ENCODE assay signal across 26 cellular contexts in genomic region chr13:90919153-90919552, GRCh38.
A peak's percentile ranks its signal among the peaks of the same experiment; 100 is the strongest.
DNase-seq lines count a peak whose midpoint lies in the region; ATAC-seq and TF ChIP-seq lines count a peak whose summit lies in the region.
"Had no signal": no experiment of that assay in that cellular context is flagged by ENCODE, and none has a peak within 500 bp of the region (broad histone marks: within the 10 kb centered on the region; RNA-seq: fewer than 3 reads in every experiment).

No MANE protein-coding gene starts in this region.

- H3K4me1 Mint-ChIP-seq in neural progenitor cell = peaks cover 4% of the 10 kb centered on the region
- no peaks in the 10 kb centered on the region for H3K4me1 Mint-ChIP-seq in activated CD8-positive, alpha-beta T cell treated with anti-CD3 and anti-CD28 coated beads, Interleukin-2, amount 10 ng/mL, durations not matched to agents 7 days and 5 days (ENCODE audit: low read depth)
- no peaks in the 10 kb centered on the region for H3K4me1 Mint-ChIP-seq in activated CD4-positive, alpha-beta T cell treated with anti-CD3 and anti-CD28 coated beads, Interleukin-2, amount 10 ng/mL, durations not matched to agents 24 days and 14 days
- H3K4me1 Mint-ChIP-seq: CD14-positive monocyte; CD8-positive, alpha-beta memory T cell had no signal

- DNase-seq in PC-9 = no peak
- DNase-seq in choroid plexus epithelial cell (ENCODE audit: low read depth) = peak; percentile 12
- no peak for DNase-seq in neural progenitor cell (ENCODE audit: low spot score)
- no peak for DNase-seq in activated CD8-positive, alpha-beta T cell treated with anti-CD3 and anti-CD28 coated beads, Interleukin-2, amount 10 ng/mL, durations not matched to agents 7 days and 5 days
- DNase-seq in activated CD4-positive, alpha-beta T cell treated with anti-CD3 and anti-CD28 coated beads, Interleukin-2, amount 10 ng/mL, durations not matched to agents 24 days and 14 days = no peak
- DNase-seq in SK-N-SH = no peak
- DNase-seq: BE2C; CD8-positive, alpha-beta memory T cell; DMS 273 treated with DMSO at 0.1 percent for 48 hours; DMS79 treated with DMSO at 0.1 percent for 48 hours; GF-D8; GOT3; HFFc6; KG1; MM.1S; NCI-H1694; NCI-H2029 treated with DMSO at 0.1 percent for 48 hours; NCI-H446 treated with DMSO at 0.1 percent for 48 hours; NCI-H526; NCI-H82; NK-92 treated with Interleukin-12 subunit alpha and Interleukin-12 subunit beta, amount 100 ng/mL, for 24 hours had no signal

- H3K9ac ChIP-seq in neural progenitor cell (no peak overlapping the region), SK-N-SH (no peak overlapping the region)

- H2AFZ ChIP-seq in PC-9 = peak overlapping the region; percentile 55; the same call in 1 of the 2 replicates
- H2AFZ ChIP-seq in neural progenitor cell (replicated peaks) = no peak overlapping the region
- no peak overlapping the region for H2AFZ ChIP-seq in SK-N-SH (ENCODE audit: low read depth)

- H3K36me3 ChIP-seq in PC-9 (ENCODE audit: low read depth) (no peaks in the 10 kb centered on the region), neural progenitor cell (no peaks in the 10 kb centered on the region), SK-N-SH (replicated peaks in 1 of 2; ENCODE audit: control insufficient read depth in 1 of 2, insufficient read depth in 2 of 2, low read length in 1 of 2) (no peaks in the 10 kb centered on the region)
- H3K36me3 ChIP-seq: BE2C, HAP-1 had no signal

- no peaks in the 10 kb centered on the region for H3K36me3 Mint-ChIP-seq in neural progenitor cell
- no peaks in the 10 kb centered on the region for H3K36me3 Mint-ChIP-seq in activated CD8-positive, alpha-beta T cell treated with anti-CD3 and anti-CD28 coated beads, Interleukin-2, amount 10 ng/mL, durations not matched to agents 7 days and 5 days (ENCODE audit: low read depth)
- no peaks in the 10 kb centered on the region for H3K36me3 Mint-ChIP-seq in activated CD4-positive, alpha-beta T cell treated with anti-CD3 and anti-CD28 coated beads, Interleukin-2, amount 10 ng/mL, durations not matched to agents 24 days and 14 days (ENCODE audit: low read depth)
- H3K36me3 Mint-ChIP-seq: CD14-positive monocyte; CD8-positive, alpha-beta memory T cell had no signal

- H3K27me3 ChIP-seq in PC-9 (ENCODE audit: insufficient read depth, low read depth) (no peaks in the 10 kb centered on the region), neural progenitor cell (no peaks in the 10 kb centered on the region), SK-N-SH (ENCODE audit: insufficient read depth) (no peaks in the 10 kb centered on the region)
- H3K27me3 ChIP-seq: BE2C had no signal

- CTCF ChIA-PET in PC-9 (lab: Charles Lee) = no interaction called here
- CTCF ChIA-PET in activated CD8-positive, alpha-beta T cell treated with anti-CD3 and anti-CD28 coated beads, Interleukin-2, amount 10 ng/mL, durations not matched to agents 7 days and 5 days (lab: Charles Lee) = no interaction called here
- CTCF ChIA-PET in SK-N-SH (lab: Yijun Ruan, JAX) = interaction anchor here (0.7 kb wide), 1 partner anchor 64 kb away, joined by 3 read pairs; no protein-coding TSS in a partner anchor

- H4K20me1 ChIP-seq in PC-9 (ENCODE audit: insufficient read depth) (no peaks in the 10 kb centered on the region), neural progenitor cell (ENCODE audit: low read depth) (no peaks in the 10 kb centered on the region), SK-N-SH (ENCODE audit: insufficient read depth) (no peaks in the 10 kb centered on the region)

- ATAC-seq in activated CD8-positive, alpha-beta T cell treated with anti-CD3 and anti-CD28 coated beads, Interleukin-2, amount 10 ng/mL, durations not matched to agents 7 days and 5 days = no peak
- no peak for ATAC-seq in HG03520 (IDR thresholded peaks at IDR 0.05; ENCODE audit: unreplicated experiment)
- ATAC-seq: Panc1 had no signal

- H3K27ac ChIP-seq in PC-9 (no peak overlapping the region), neural progenitor cell (no peak overlapping the region), SK-N-SH (ENCODE audit: low read depth in 2 of 2, low read length in 1 of 2) (no peak overlapping the region)
- H3K27ac ChIP-seq: RWPE1 had no signal

- H3K4me2 ChIP-seq in PC-9 (no peak overlapping the region), neural progenitor cell (no peak overlapping the region), SK-N-SH (no peak overlapping the region)

- H3K9me2 ChIP-seq in PC-9 (ENCODE audit: insufficient read depth) (no peaks in the 10 kb centered on the region), SK-N-SH (no peaks in the 10 kb centered on the region)

- no TSS peak for BruUV-seq in PC-9 (replicated peaks; lab: Mats Ljungman, UMichigan)

- no peak for TF ChIP-seq RAD21 in SK-N-SH (IDR thresholded peaks at IDR 0.05; ENCODE audit: low read length)

- TF ChIP-seq EP300 in SK-N-SH (IDR thresholded peaks at IDR 0.05; ENCODE audit: borderline replicate concordance in 1 of 2, low read depth in 1 of 2, low read length in 1 of 2) = no peak

- H3K79me2 ChIP-seq in PC-9 (ENCODE audit: low read depth) (no peaks in the 10 kb centered on the region), neural progenitor cell (ENCODE audit: low read depth) (no peaks in the 10 kb centered on the region), SK-N-SH (ENCODE audit: insufficient read depth) (no peaks in the 10 kb centered on the region)

- H3F3A ChIP-seq in PC-9 (ENCODE audit: insufficient read depth, low read depth) (no peaks in the 10 kb centered on the region), neural progenitor cell (ENCODE audit: low read depth) (no peaks in the 10 kb centered on the region), SK-N-SH (replicated peaks; ENCODE audit: insufficient read depth) (no peaks in the 10 kb centered on the region)

- H3K4me3 Mint-ChIP-seq in neural progenitor cell = no peak overlapping the region
- H3K4me3 Mint-ChIP-seq in activated CD8-positive, alpha-beta T cell treated with anti-CD3 and anti-CD28 coated beads, Interleukin-2, amount 10 ng/mL, durations not matched to agents 7 days and 5 days = no peak overlapping the region
- H3K4me3 Mint-ChIP-seq in activated CD4-positive, alpha-beta T cell treated with anti-CD3 and anti-CD28 coated beads, Interleukin-2, amount 10 ng/mL, durations not matched to agents 24 days and 14 days = no peak overlapping the region
- H3K4me3 Mint-ChIP-seq: CD8-positive, alpha-beta memory T cell; HFFc6 had no signal

- no peaks in the 10 kb centered on the region for H3K27me3 Mint-ChIP-seq in neural progenitor cell (ENCODE audit: insufficient read depth, low read depth)
- H3K27me3 Mint-ChIP-seq in activated CD8-positive, alpha-beta T cell treated with anti-CD3 and anti-CD28 coated beads, Interleukin-2, amount 10 ng/mL, durations not matched to agents 7 days and 5 days (ENCODE audit: low read depth) = no peaks in the 10 kb centered on the region
- no peaks in the 10 kb centered on the region for H3K27me3 Mint-ChIP-seq in activated CD4-positive, alpha-beta T cell treated with anti-CD3 and anti-CD28 coated beads, Interleukin-2, amount 10 ng/mL, durations not matched to agents 24 days and 14 days
- H3K27me3 Mint-ChIP-seq: CD8-positive, alpha-beta memory T cell had no signal

- H3K9me3 Mint-ChIP-seq in neural progenitor cell = peaks cover 5% of the 10 kb centered on the region
- peaks cover 7% of the 10 kb centered on the region for H3K9me3 Mint-ChIP-seq in activated CD8-positive, alpha-beta T cell treated with anti-CD3 and anti-CD28 coated beads, Interleukin-2, amount 10 ng/mL, durations not matched to agents 7 days and 5 days (ENCODE audit: insufficient read depth)
- no peaks in the 10 kb centered on the region for H3K9me3 Mint-ChIP-seq in activated CD4-positive, alpha-beta T cell treated with anti-CD3 and anti-CD28 coated beads, Interleukin-2, amount 10 ng/mL, durations not matched to agents 24 days and 14 days

- H3K4me3 ChIP-seq in PC-9 (no peak overlapping the region), choroid plexus epithelial cell (ENCODE audit: low read depth, low read length) (no peak overlapping the region), neural progenitor cell (no peak overlapping the region), SK-N-SH (ENCODE audit: low read depth in 2 of 2, low read length in 1 of 2) (no peak overlapping the region)
- H3K4me3 ChIP-seq: HAP-1 had no signal

- POLR2A ChIA-PET in PC-9 (lab: Charles Lee; ENCODE audit: unreplicated experiment) = no interaction called here
- POLR2A ChIA-PET in activated CD8-positive, alpha-beta T cell treated with anti-CD3 and anti-CD28 coated beads, Interleukin-2, amount 10 ng/mL, durations not matched to agents 7 days and 5 days (lab: Charles Lee) = no interaction called here
- POLR2A ChIA-PET in SK-N-SH (lab: Yijun Ruan, JAX) = no interaction called here

- H3K27ac Mint-ChIP-seq in neural progenitor cell = peak overlapping the region; percentile 31
- no peak overlapping the region for H3K27ac Mint-ChIP-seq in activated CD8-positive, alpha-beta T cell treated with anti-CD3 and anti-CD28 coated beads, Interleukin-2, amount 10 ng/mL, durations not matched to agents 7 days and 5 days
- H3K27ac Mint-ChIP-seq in activated CD4-positive, alpha-beta T cell treated with anti-CD3 and anti-CD28 coated beads, Interleukin-2, amount 10 ng/mL, durations not matched to agents 24 days and 14 days = no peak overlapping the region
- H3K27ac Mint-ChIP-seq: CD14-positive monocyte; CD8-positive, alpha-beta memory T cell; HFFc6 had no signal

- H3K4me1 ChIP-seq in PC-9 (replicated peaks; ENCODE audit: insufficient read depth) (no peaks in the 10 kb centered on the region), neural progenitor cell (no peaks in the 10 kb centered on the region), SK-N-SH (ENCODE audit: control insufficient read depth in 1 of 2, insufficient read depth in 2 of 2, low read depth in 1 of 2, low read length in 1 of 2) (no peaks in the 10 kb centered on the region)
- H3K4me1 ChIP-seq: BE2C, HAP-1 had no signal

- H3K9me3 ChIP-seq in PC-9 (ENCODE audit: insufficient read depth, low read depth) = no peaks in the 10 kb centered on the region
- H3K9me3 ChIP-seq in neural progenitor cell (ENCODE audit: low read depth) = no peaks in the 10 kb centered on the region
- no peaks in the 10 kb centered on the region for H3K9me3 ChIP-seq in SK-N-SH
- H3K9me3 ChIP-seq: BE2C, HAP-1 had no signal

- 53% methylated on average over 3 of the region's 3 CpGs for WGBS in SK-N-SH (ENCODE audit: low lambda C conversion rate)

- intact Hi-C loops in PC-9 (cut with micrococcal nuclease; ENCODE audit: unreplicated experiment) = no loop called here
- intact Hi-C loops in activated CD4-positive, alpha-beta T cell treated with anti-CD3 and anti-CD28 coated beads, Interleukin-2, amount 10 ng/mL, durations not matched to agents 24 days and 14 days (cut with micrococcal nuclease) = no loop called here

- TF ChIP-seq CTCF in PC-9 (conservative IDR thresholded peaks at IDR 0.05) (no peak), choroid plexus epithelial cell (conservative IDR thresholded peaks at IDR 0.05; ENCODE audit: low read depth, low read length) (no peak), neural progenitor cell (IDR thresholded peaks at IDR 0.05) (no peak), SK-N-SH (IDR thresholded peaks at IDR 0.05) (no peak)

TF ChIP-seq in SK-N-SH, 30 proteins besides CTCF, POLR2A, EP300 and RAD21 (continues in another document):
- TF ChIP-seq GABPA (IDR thresholded peaks at IDR 0.05; ENCODE audit: low read depth) = no peak
- TF ChIP-seq SIN3A (IDR thresholded peaks at IDR 0.05; ENCODE audit: borderline replicate concordance, low read depth, low read length) = no peak
- no peak for TF ChIP-seq RCOR1 (IDR thresholded peaks at IDR 0.05; ENCODE audit: low read length)
- no peak for TF ChIP-seq TCF12 (IDR thresholded peaks at IDR 0.05)
